Comparison of ENCODE assay signal across 10 cellular contexts in genomic region chr9:131237311-131237710, GRCh38. TPM values are rescaled to one million over a fixed set of nuclear protein-coding genes. Genes with fewer than 3 reads are reported as not detected.
DNase-seq lines count a peak whose midpoint lies in the region; ATAC-seq and TF ChIP-seq lines count a peak whose summit lies in the region.
"Had no signal": no experiment of that assay in that cellular context is flagged by ENCODE, and none has a peak within 500 bp of the region (broad histone marks: within the 10 kb centered on the region; RNA-seq: fewer than 3 reads in every experiment).

No MANE protein-coding gene starts in this region.

- ATAC-seq in T-helper 17 cell (no peak), HG03439 (IDR thresholded peaks at IDR 0.05; ENCODE audit: unreplicated experiment) (no peak), HG03045 (IDR thresholded peaks at IDR 0.05; ENCODE audit: unreplicated experiment) (no peak)
- ATAC-seq in stimulated activated naive CD8-positive, alpha-beta T cell treated with anti-CD3 and anti-CD28 coated beads, Interleukin-15, amount 100 ng/mL, for 72 hours: no peak

- H3K4me3 ChIP-seq in left ventricle myocardium inferior: no peak overlapping the region

- H3K36me3 Mint-ChIP-seq in activated naive CD4-positive, alpha-beta T cell treated with anti-CD3 and anti-CD28 coated beads, Interleukin-2, amount 50 U/mL, for 24 hours: peaks cover 3% of the 10 kb centered on the region
- peaks cover under 1% of the 10 kb centered on the region for H3K36me3 Mint-ChIP-seq in T-helper 17 cell (ENCODE audit: low read depth)

- TF ChIP-seq CTCF in left ventricle myocardium inferior (IDR thresholded peaks at IDR 0.05; ENCODE audit: borderline replicate concordance): no peak

- no peaks in the 10 kb centered on the region for H3K27me3 Mint-ChIP-seq in activated naive CD4-positive, alpha-beta T cell treated with anti-CD3 and anti-CD28 coated beads, Interleukin-2, amount 50 U/mL, for 24 hours
- H3K27me3 Mint-ChIP-seq in T-helper 17 cell: no peaks in the 10 kb centered on the region
- no peaks in the 10 kb centered on the region for H3K27me3 Mint-ChIP-seq in stimulated activated naive CD8-positive, alpha-beta T cell treated with anti-CD3 and anti-CD28 coated beads, Interleukin-15, amount 100 ng/mL, for 72 hours

- no peak for DNase-seq in activated naive CD4-positive, alpha-beta T cell treated with Interleukin-2 at 50 U/mL for 16 hours
- DNase-seq in T-helper 17 cell: no peak
- DNase-seq in left ventricle myocardium inferior: no peak
- no peak for DNase-seq in stimulated activated naive CD8-positive, alpha-beta T cell treated with anti-CD3 and anti-CD28 coated beads, Interleukin-15, amount 100 ng/mL, for 72 hours
- no peak for DNase-seq in stimulated activated naive CD4-positive, alpha-beta T cell (lab: John Stamatoyannopoulos, UW)

- H3K4me1 Mint-ChIP-seq in activated naive CD4-positive, alpha-beta T cell treated with anti-CD3 and anti-CD28 coated beads, Interleukin-2, amount 50 U/mL, for 24 hours: peaks cover 56% of the 10 kb centered on the region
- H3K4me1 Mint-ChIP-seq in T-helper 17 cell: peaks cover 34% of the 10 kb centered on the region
- H3K4me1 Mint-ChIP-seq in stimulated activated naive CD8-positive, alpha-beta T cell treated with anti-CD3 and anti-CD28 coated beads, Interleukin-15, amount 100 ng/mL, for 72 hours: peaks cover 65% of the 10 kb centered on the region

- H3K27ac ChIP-seq in left ventricle myocardium inferior (replicated peaks): peak overlapping the region; percentile 93

- no peaks in the 10 kb centered on the region for H3K27me3 ChIP-seq in left ventricle myocardium inferior (ENCODE audit: low read depth)
- H3K27me3 ChIP-seq: adrenal gland, BE2C had no signal

- H3K4me3 Mint-ChIP-seq in activated naive CD4-positive, alpha-beta T cell treated with anti-CD3 and anti-CD28 coated beads, Interleukin-2, amount 50 U/mL, for 24 hours: no peak overlapping the region
- H3K4me3 Mint-ChIP-seq in T-helper 17 cell: no peak overlapping the region
- H3K4me3 Mint-ChIP-seq in stimulated activated naive CD8-positive, alpha-beta T cell treated with anti-CD3 and anti-CD28 coated beads, Interleukin-15, amount 100 ng/mL, for 72 hours: peak overlapping the region; percentile 54 to 82

- intact Hi-C loops in left ventricle myocardium inferior (cut with micrococcal nuclease): loop anchor here (10.0 kb wide), 1 partner anchor 97 kb away; no protein-coding TSS in a partner anchor

- H3K4me1 ChIP-seq in left ventricle myocardium inferior: peaks cover 52% of the 10 kb centered on the region

- H3K9me3 Mint-ChIP-seq in activated naive CD4-positive, alpha-beta T cell treated with anti-CD3 and anti-CD28 coated beads, Interleukin-2, amount 50 U/mL, for 24 hours: no peaks in the 10 kb centered on the region
- no peaks in the 10 kb centered on the region for H3K9me3 Mint-ChIP-seq in stimulated activated naive CD8-positive, alpha-beta T cell treated with anti-CD3 and anti-CD28 coated beads, Interleukin-15, amount 100 ng/mL, for 72 hours

- no peaks in the 10 kb centered on the region for H3K9me3 ChIP-seq in T-helper 17 cell (ENCODE audit: control insufficient read depth, low read length, poor library complexity, severe bottlenecking)
- no peaks in the 10 kb centered on the region for H3K9me3 ChIP-seq in left ventricle myocardium inferior (replicated peaks)
- H3K9me3 ChIP-seq: adrenal gland, BE2C had no signal

- peak overlapping the region; percentile 80 for H3K27ac Mint-ChIP-seq in activated naive CD4-positive, alpha-beta T cell treated with anti-CD3 and anti-CD28 coated beads, Interleukin-2, amount 50 U/mL, for 24 hours
- H3K27ac Mint-ChIP-seq in T-helper 17 cell: peak overlapping the region; percentile 80
- peak overlapping the region; percentile 80 to 98 for H3K27ac Mint-ChIP-seq in stimulated activated naive CD8-positive, alpha-beta T cell treated with anti-CD3 and anti-CD28 coated beads, Interleukin-15, amount 100 ng/mL, for 72 hours

- H3K36me3 ChIP-seq in left ventricle myocardium inferior: peaks cover 30% of the 10 kb centered on the region

RNA-seq across cellular contexts. Expression of gene FAM78A, which starts 39.0 kb away (rescaled TPM):
- total RNA-seq in T-helper 17 cell: 10 to 100 TPM; 59.5 to 60.4 TPM
- total RNA-seq in left ventricle myocardium inferior: 47.3 TPM

RNA-seq across cellular contexts. Expression of gene PLPP7, which starts 52.2 kb away (rescaled TPM):
- total RNA-seq in T-helper 17 cell (under 1 TPM in 1 of 2 donors, not detected in 1; 0.17 TPM), left ventricle myocardium inferior (120 TPM)

Comparison
In these comparisons a context has a peak if more than half of its experiments do, and no peak if none do; other contexts are left out.
1. H3K4me3 Mint-ChIP-seq: peak in stimulated activated naive CD8-positive, alpha-beta T cell treated with anti-CD3 and anti-CD28 coated beads, Interleukin-15, amount 100 ng/mL, for 72 hours (2 of 2); none in activated naive CD4-positive, alpha-beta T cell treated with anti-CD3 and anti-CD28 coated beads, Interleukin-2, amount 50 U/mL, for 24 hours (single experiment) and T-helper 17 cell (single experiment).
2. RNA of gene PLPP7, which starts 52.2 kb away (total RNA-seq): 120 TPM in left ventricle myocardium inferior (single experiment); 0.17 TPM in T-helper 17 cell; every median in the first group is over 100 times any median in the second.
3. Peak in every context shown above with its lines, with median percentiles within 50 percentile points of each other: H3K27ac Mint-ChIP-seq.